1 cellular context compared by ENCODE assay signal in the genomic region with DNA sequence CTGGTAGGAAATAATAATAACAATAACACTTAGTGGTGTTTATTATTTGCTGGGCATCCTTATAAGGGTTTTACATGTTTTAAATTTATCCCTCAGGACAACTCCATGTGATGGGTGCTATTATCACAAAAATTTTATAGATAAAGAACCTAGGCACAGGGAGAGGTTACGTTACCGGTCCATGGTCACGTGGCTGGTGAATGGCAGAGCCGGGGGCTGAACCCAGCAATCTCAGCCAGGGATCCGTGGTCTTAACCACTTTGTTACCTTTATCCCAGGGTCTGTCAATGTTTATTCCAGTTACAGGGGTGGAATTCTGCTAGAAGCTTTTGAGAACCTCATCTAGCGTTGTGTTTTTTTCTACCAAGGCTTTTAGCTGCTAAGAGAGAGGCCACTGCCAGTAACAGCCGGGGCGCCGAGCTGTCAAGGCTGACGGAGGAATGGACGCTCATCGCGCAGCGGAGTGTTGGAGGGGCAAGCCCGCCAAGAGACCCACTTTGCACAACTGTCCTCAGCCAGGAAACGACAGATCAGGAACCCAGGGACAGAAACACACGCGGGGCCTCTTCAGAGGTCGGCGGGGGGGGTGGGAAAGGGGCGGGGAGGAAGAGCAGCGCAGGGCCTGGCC.
TF ChIP-seq lines count a peak whose summit lies in the region.

No MANE protein-coding gene starts in this region.

TF ChIP-seq in HepG2, 621 proteins besides CTCF, POLR2A, EP300 and RAD21 (continued from another document):
- no peak for TF ChIP-seq EHMT2 (IDR thresholded peaks at IDR 0.05; ENCODE audit: borderline replicate concordance, low read depth, low read length)
- TF ChIP-seq ZC3H4 (CRISPR knock-in tag; IDR thresholded peaks at IDR 0.05; ENCODE audit: borderline replicate concordance): no peak
- TF ChIP-seq, protein P1, sequence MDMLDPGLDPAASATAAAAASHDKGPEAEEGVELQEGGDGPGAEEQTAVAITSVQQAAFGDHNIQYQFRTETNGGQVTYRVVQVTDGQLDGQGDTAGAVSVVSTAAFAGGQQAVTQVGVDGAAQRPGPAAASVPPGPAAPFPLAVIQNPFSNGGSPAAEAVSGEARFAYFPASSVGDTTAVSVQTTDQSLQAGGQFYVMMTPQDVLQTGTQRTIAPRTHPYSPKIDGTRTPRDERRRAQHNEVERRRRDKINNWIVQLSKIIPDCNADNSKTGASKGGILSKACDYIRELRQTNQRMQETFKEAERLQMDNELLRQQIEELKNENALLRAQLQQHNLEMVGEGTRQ (IDR thresholded peaks at IDR 0.05; ENCODE audit: low read depth, low read length): peak; percentile 68
- TF ChIP-seq, protein P1 (CRISPR knock-in tag; IDR thresholded peaks at IDR 0.05; ENCODE audit: borderline replicate concordance): peak; percentile 87; the same call in 1 of the 2 replicates
- no peak for TF ChIP-seq IRX3 (CRISPR knock-in tag; IDR thresholded peaks at IDR 0.05; ENCODE audit: borderline replicate concordance, low read depth)
- TF ChIP-seq ZNF253 (CRISPR knock-in tag; IDR thresholded peaks at IDR 0.05; ENCODE audit: borderline replicate concordance): no peak
- TF ChIP-seq, protein P2, sequence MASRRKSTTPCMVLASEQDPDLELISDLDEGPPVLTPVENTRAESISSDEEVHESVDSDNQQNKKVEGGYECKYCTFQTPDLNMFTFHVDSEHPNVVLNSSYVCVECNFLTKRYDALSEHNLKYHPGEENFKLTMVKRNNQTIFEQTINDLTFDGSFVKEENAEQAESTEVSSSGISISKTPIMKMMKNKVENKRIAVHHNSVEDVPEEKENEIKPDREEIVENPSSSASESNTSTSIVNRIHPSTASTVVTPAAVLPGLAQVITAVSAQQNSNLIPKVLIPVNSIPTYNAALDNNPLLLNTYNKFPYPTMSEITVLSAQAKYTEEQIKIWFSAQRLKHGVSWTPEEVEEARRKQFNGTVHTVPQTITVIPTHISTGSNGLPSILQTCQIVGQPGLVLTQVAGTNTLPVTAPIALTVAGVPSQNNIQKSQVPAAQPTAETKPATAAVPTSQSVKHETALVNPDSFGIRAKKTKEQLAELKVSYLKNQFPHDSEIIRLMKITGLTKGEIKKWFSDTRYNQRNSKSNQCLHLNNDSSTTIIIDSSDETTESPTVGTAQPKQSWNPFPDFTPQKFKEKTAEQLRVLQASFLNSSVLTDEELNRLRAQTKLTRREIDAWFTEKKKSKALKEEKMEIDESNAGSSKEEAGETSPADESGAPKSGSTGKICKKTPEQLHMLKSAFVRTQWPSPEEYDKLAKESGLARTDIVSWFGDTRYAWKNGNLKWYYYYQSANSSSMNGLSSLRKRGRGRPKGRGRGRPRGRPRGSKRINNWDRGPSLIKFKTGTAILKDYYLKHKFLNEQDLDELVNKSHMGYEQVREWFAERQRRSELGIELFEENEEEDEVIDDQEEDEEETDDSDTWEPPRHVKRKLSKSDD (CRISPR knock-in tag; IDR thresholded peaks at IDR 0.05; ENCODE audit: low read depth): no peak
- no peak for TF ChIP-seq NONO (IDR thresholded peaks at IDR 0.05)
- 0 out of 2 replicates have a peak, but pooled peaks have one; percentile 6 for TF ChIP-seq NONO (CRISPR knock-in tag; conservative IDR thresholded peaks at IDR 0.05)
- TF ChIP-seq ZSCAN31 (CRISPR knock-in tag; IDR thresholded peaks at IDR 0.05; ENCODE audit: low read depth): no peak
- TF ChIP-seq, protein P3, sequence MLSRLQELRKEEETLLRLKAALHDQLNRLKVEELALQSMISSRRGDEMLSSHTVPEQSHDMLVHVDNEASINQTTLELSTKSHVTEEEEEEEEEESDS (CRISPR knock-in tag; IDR thresholded peaks at IDR 0.05; ENCODE audit: borderline replicate concordance): no peak
- TF ChIP-seq, protein P4, sequence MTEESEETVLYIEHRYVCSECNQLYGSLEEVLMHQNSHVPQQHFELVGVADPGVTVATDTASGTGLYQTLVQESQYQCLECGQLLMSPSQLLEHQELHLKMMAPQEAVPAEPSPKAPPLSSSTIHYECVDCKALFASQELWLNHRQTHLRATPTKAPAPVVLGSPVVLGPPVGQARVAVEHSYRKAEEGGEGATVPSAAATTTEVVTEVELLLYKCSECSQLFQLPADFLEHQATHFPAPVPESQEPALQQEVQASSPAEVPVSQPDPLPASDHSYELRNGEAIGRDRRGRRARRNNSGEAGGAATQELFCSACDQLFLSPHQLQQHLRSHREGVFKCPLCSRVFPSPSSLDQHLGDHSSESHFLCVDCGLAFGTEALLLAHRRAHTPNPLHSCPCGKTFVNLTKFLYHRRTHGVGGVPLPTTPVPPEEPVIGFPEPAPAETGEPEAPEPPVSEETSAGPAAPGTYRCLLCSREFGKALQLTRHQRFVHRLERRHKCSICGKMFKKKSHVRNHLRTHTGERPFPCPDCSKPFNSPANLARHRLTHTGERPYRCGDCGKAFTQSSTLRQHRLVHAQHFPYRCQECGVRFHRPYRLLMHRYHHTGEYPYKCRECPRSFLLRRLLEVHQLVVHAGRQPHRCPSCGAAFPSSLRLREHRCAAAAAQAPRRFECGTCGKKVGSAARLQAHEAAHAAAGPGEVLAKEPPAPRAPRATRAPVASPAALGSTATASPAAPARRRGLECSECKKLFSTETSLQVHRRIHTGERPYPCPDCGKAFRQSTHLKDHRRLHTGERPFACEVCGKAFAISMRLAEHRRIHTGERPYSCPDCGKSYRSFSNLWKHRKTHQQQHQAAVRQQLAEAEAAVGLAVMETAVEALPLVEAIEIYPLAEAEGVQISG (CRISPR knock-in tag; IDR thresholded peaks at IDR 0.05): no peak
- TF ChIP-seq, protein P5, sequence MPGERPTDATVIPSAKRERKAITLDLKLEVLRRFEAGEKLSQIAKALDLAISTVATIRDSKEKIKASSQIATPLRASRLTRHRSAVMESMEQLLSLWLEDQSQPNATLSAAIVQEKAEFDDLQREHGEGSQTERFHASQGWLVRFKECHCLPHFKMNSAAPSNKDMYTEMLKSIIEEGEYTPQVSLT (CRISPR knock-in tag; IDR thresholded peaks at IDR 0.05; ENCODE audit: borderline replicate concordance, low read depth): no peak
- no peak for TF ChIP-seq STAG1 (CRISPR knock-in tag; IDR thresholded peaks at IDR 0.05)
- TF ChIP-seq, protein P6, sequence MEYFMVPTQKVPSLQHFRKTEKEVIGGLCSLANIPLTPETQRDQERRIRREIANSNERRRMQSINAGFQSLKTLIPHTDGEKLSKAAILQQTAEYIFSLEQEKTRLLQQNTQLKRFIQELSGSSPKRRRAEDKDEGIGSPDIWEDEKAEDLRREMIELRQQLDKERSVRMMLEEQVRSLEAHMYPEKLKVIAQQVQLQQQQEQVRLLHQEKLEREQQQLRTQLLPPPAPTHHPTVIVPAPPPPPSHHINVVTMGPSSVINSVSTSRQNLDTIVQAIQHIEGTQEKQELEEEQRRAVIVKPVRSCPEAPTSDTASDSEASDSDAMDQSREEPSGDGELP (IDR thresholded peaks at IDR 0.05; ENCODE audit: borderline replicate concordance, low read depth): no peak
- TF ChIP-seq KDM5A (IDR thresholded peaks at IDR 0.05; ENCODE audit: borderline replicate concordance, low read length): no peak
- TF ChIP-seq, protein P7, sequence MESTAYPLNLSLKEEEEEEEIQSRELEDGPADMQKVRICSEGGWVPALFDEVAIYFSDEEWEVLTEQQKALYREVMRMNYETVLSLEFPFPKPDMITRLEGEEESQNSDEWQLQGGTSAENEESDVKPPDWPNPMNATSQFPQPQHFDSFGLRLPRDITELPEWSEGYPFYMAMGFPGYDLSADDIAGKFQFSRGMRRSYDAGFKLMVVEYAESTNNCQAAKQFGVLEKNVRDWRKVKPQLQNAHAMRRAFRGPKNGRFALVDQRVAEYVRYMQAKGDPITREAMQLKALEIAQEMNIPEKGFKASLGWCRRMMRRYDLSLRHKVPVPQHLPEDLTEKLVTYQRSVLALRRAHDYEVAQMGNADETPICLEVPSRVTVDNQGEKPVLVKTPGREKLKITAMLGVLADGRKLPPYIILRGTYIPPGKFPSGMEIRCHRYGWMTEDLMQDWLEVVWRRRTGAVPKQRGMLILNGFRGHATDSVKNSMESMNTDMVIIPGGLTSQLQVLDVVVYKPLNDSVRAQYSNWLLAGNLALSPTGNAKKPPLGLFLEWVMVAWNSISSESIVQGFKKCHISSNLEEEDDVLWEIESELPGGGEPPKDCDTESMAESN (CRISPR knock-in tag; conservative IDR thresholded peaks at IDR 0.05): no peak
- no peak for TF ChIP-seq SMAD9 (CRISPR knock-in tag; IDR thresholded peaks at IDR 0.05)
- no peak for TF ChIP-seq ZNF256 (CRISPR knock-in tag; conservative IDR thresholded peaks at IDR 0.05)
- TF ChIP-seq GFI1 (CRISPR knock-in tag; IDR thresholded peaks at IDR 0.05; ENCODE audit: borderline replicate concordance): no peak
- TF ChIP-seq TAF15 (IDR thresholded peaks at IDR 0.05; ENCODE audit: low read depth, low read length, poor library complexity, severe bottlenecking): no peak
- TF ChIP-seq, protein P8, sequence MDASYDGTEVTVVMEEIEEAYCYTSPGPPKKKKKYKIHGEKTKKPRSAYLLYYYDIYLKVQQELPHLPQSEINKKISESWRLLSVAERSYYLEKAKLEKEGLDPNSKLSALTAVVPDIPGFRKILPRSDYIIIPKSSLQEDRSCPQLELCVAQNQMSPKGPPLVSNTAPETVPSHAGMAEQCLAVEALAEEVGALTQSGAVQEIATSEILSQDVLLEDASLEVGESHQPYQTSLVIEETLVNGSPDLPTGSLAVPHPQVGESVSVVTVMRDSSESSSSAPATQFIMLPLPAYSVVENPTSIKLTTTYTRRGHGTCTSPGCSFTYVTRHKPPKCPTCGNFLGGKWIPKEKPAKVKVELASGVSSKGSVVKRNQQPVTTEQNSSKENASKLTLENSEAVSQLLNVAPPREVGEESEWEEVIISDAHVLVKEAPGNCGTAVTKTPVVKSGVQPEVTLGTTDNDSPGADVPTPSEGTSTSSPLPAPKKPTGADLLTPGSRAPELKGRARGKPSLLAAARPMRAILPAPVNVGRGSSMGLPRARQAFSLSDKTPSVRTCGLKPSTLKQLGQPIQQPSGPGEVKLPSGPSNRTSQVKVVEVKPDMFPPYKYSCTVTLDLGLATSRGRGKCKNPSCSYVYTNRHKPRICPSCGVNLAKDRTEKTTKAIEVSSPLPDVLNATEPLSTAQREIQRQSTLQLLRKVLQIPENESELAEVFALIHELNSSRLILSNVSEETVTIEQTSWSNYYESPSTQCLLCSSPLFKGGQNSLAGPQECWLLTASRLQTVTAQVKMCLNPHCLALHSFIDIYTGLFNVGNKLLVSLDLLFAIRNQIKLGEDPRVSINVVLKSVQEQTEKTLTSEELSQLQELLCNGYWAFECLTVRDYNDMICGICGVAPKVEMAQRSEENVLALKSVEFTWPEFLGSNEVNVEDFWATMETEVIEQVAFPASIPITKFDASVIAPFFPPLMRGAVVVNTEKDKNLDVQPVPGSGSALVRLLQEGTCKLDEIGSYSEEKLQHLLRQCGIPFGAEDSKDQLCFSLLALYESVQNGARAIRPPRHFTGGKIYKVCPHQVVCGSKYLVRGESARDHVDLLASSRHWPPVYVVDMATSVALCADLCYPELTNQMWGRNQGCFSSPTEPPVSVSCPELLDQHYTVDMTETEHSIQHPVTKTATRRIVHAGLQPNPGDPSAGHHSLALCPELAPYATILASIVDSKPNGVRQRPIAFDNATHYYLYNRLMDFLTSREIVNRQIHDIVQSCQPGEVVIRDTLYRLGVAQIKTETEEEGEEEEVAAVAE (CRISPR knock-in tag; IDR thresholded peaks at IDR 0.05; ENCODE audit: borderline replicate concordance): no peak
- TF ChIP-seq, protein P9, sequence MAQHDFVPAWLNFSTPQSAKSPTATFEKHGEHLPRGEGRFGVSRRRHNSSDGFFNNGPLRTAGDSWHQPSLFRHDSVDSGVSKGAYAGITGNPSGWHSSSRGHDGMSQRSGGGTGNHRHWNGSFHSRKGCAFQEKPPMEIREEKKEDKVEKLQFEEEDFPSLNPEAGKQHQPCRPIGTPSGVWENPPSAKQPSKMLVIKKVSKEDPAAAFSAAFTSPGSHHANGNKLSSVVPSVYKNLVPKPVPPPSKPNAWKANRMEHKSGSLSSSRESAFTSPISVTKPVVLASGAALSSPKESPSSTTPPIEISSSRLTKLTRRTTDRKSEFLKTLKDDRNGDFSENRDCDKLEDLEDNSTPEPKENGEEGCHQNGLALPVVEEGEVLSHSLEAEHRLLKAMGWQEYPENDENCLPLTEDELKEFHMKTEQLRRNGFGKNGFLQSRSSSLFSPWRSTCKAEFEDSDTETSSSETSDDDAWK (CRISPR knock-in tag; IDR thresholded peaks at IDR 0.05): no peak
- no peak for TF ChIP-seq ZNF652 (CRISPR knock-in tag; IDR thresholded peaks at IDR 0.05; ENCODE audit: borderline replicate concordance, low read depth)
- TF ChIP-seq, protein P10, sequence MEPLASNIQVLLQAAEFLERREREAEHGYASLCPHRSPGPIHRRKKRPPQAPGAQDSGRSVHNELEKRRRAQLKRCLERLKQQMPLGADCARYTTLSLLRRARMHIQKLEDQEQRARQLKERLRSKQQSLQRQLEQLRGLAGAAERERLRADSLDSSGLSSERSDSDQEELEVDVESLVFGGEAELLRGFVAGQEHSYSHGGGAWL (CRISPR knock-in tag; IDR thresholded peaks at IDR 0.05): 0 out of 2 replicates have a peak, but pooled peaks have one; percentile 1
- TF ChIP-seq ZNF619 (CRISPR knock-in tag; IDR thresholded peaks at IDR 0.05): no peak
- TF ChIP-seq MXD4 (CRISPR knock-in tag; IDR thresholded peaks at IDR 0.05): no peak; the same call in 1 of the 2 replicates
